In genomic region chr20:23658336-23658735, GRCh38 we compare ENCODE assay signal across 1 cellular context.
TF ChIP-seq lines count a peak whose summit lies in the region.

No MANE protein-coding gene starts in this region.

TF ChIP-seq in A549, 52 proteins besides CTCF, POLR2A, EP300 and RAD21:
- no peak for TF ChIP-seq HOXA7 (CRISPR knock-in tag; IDR thresholded peaks at IDR 0.05)
